In genomic region chr19:3509566-3509989, GRCh38 we compare ENCODE assay signal across 9 cellular contexts. TPM values are rescaled to one million over a fixed set of nuclear protein-coding genes. Genes with fewer than 3 reads are reported as not detected.
DNase-seq lines count a peak whose midpoint lies in the region; TF ChIP-seq lines count a peak whose summit lies in the region.
"Had no signal": no experiment of that assay in that cellular context is flagged by ENCODE, and none has a peak within 500 bp of the region (broad histone marks: within the 10 kb centered on the region; RNA-seq: fewer than 3 reads in every experiment).

No MANE protein-coding gene starts in this region.

- POLR2A ChIA-PET in MCF 10A (lab: Yijun Ruan, JAX): interaction anchor here (0.8 to 1.6 kb wide), 2 partner anchors 9 to 47 kb away, joined by 4 to 6 read pairs; partner anchors contain the start of gene DOHH

- no peak overlapping the region for H3K4me2 ChIP-seq in Karpas-422 (ENCODE audit: low read depth, low read length, poor library complexity, severe bottlenecking)

- no peaks in the 10 kb centered on the region for H3K9me2 ChIP-seq in Karpas-422 (replicated peaks; ENCODE audit: insufficient read depth, low read length)

- peaks cover 19% of the 10 kb centered on the region for H3K4me1 Mint-ChIP-seq in MCF 10A (ENCODE audit: insufficient read depth, unreplicated experiment)
- H3K4me1 Mint-ChIP-seq in type B pancreatic cell (ENCODE audit: unreplicated experiment): peaks cover 17% of the 10 kb centered on the region

- H3K4me1 ChIP-seq in breast epithelium: peaks cover 0 to 9% of the 10 kb centered on the region in 2 donors
- peaks cover 19% of the 10 kb centered on the region for H3K4me1 ChIP-seq in Karpas-422 (ENCODE audit: low read length)

- H3K27ac Mint-ChIP-seq in MCF 10A (ENCODE audit: low read depth, unreplicated experiment): peak overlapping the region; percentile 37
- peak overlapping the region; percentile 73 for H3K27ac Mint-ChIP-seq in type B pancreatic cell

- TF ChIP-seq CTCF in MCF 10A (IDR thresholded peaks at IDR 0.05; ENCODE audit: unreplicated experiment) (no peak), breast epithelium (IDR thresholded peaks at IDR 0.05) (no peak), type B pancreatic cell (conservative IDR thresholded peaks at IDR 0.05) (no peak)

- H4K20me1 ChIP-seq in Karpas-422 (ENCODE audit: insufficient read depth, low read depth, low read length): peaks cover 19% of the 10 kb centered on the region; the same call in 1 of the 2 replicates

- no peak overlapping the region for H3K27ac ChIP-seq in breast epithelium
- no peak overlapping the region for H3K27ac ChIP-seq in Karpas-422 (ENCODE audit: low read length)

- no peak overlapping the region for H2AFZ ChIP-seq in Karpas-422 (ENCODE audit: low read length)

- H3K36me3 ChIP-seq in breast epithelium: no peaks in the 10 kb centered on the region
- H3K36me3 ChIP-seq in Karpas-422 (ENCODE audit: insufficient read depth, low read length): no peaks in the 10 kb centered on the region

- no peaks in the 10 kb centered on the region for H3K9me3 Mint-ChIP-seq in MCF 10A (ENCODE audit: unreplicated experiment)
- no peaks in the 10 kb centered on the region for H3K9me3 Mint-ChIP-seq in type B pancreatic cell

- no peak for TF ChIP-seq POLR2A in breast epithelium (IDR thresholded peaks at IDR 0.05)

- intact Hi-C loops in MCF 10A (cut with micrococcal nuclease): no loop called here
- intact Hi-C loops in breast epithelium (cut with DNase I; ENCODE audit: low total_unique reads): no loop called here

- no peaks in the 10 kb centered on the region for H3K27me3 Mint-ChIP-seq in MCF 10A (ENCODE audit: insufficient read depth, unreplicated experiment)
- no peaks in the 10 kb centered on the region for H3K27me3 Mint-ChIP-seq in type B pancreatic cell

- peak overlapping the region; percentile 41 for H3K4me3 Mint-ChIP-seq in MCF 10A (ENCODE audit: unreplicated experiment)
- H3K4me3 Mint-ChIP-seq in type B pancreatic cell: peak overlapping the region; percentile 79

- peaks cover 87% of the 10 kb centered on the region for H3K79me2 ChIP-seq in Karpas-422 (ENCODE audit: low read length)

- peaks cover 14% of the 10 kb centered on the region for H3K36me3 Mint-ChIP-seq in MCF 10A (ENCODE audit: insufficient read depth, unreplicated experiment)
- peaks cover 3% of the 10 kb centered on the region for H3K36me3 Mint-ChIP-seq in type B pancreatic cell

- CTCF ChIA-PET in MCF 10A (lab: Yijun Ruan, JAX): interaction anchor here (1.0 kb wide), 1 partner anchor 192 kb away, joined by 4 read pairs; no protein-coding TSS in a partner anchor

- H3K4me3 ChIP-seq in breast epithelium: no peak overlapping the region
- no peak overlapping the region for H3K4me3 ChIP-seq in Karpas-422 (ENCODE audit: low read length)

- H3K27me3 ChIP-seq in breast epithelium (no peaks in the 10 kb centered on the region), Karpas-422 (ENCODE audit: low read length) (no peaks in the 10 kb centered on the region)

- BruUV-seq in MCF 10A (replicated peaks; lab: Mats Ljungman, UMichigan): no TSS peak

- no peaks in the 10 kb centered on the region for H3K9me3 ChIP-seq in breast epithelium
- H3K9me3 ChIP-seq in Karpas-422 (ENCODE audit: low read length): no peaks in the 10 kb centered on the region

- no peak overlapping the region for H3K9ac ChIP-seq in Karpas-422 (ENCODE audit: low read length)

- peak; percentile 67 for DNase-seq in MCF 10A (ENCODE audit: unreplicated experiment)
- DNase-seq in breast epithelium (ENCODE audit: low spot score in 2 of 2): no peak
- DNase-seq in activated T-cell treated with anti-CD3 and anti-CD28 coated beads, Interleukin-2, amount 50 U/mL, for 48 hours: peak; percentile 62 to 69
- peak; percentile 54 for DNase-seq in hepatic stellate cell (ENCODE audit: low spot score)
- DNase-seq in type B pancreatic cell (ENCODE audit: extremely low spot score, unreplicated experiment): no peak
- DNase-seq in NCI-H2196 treated with DMSO at 0.1 percent for 48 hours (lab: John Stamatoyannopoulos, UW; ENCODE audit: unreplicated experiment): no peak
- DNase-seq in CD1c-positive myeloid dendritic cell (ENCODE audit: extremely low spot score): no peak
- DNase-seq in Karpas-422: no peak
- DNase-seq: NCI-H2107 had no signal

RNA-seq across cellular contexts. Expression of gene FZR1, which starts 3.5 kb away (rescaled TPM):
- total RNA-seq in MCF 10A (2022) (46.4 and 48.9 TPM in 2 replicates), breast epithelium (10 to 100 TPM; 15.8 to 28.7 (median 26.5) TPM), type B pancreatic cell (ENCODE audit: low replicate concordance) (59.4 and 63.2 TPM in 2 replicates)
- total RNA-seq in Karpas-422 (2014; rRNA removed; shearing (Covaris generic); ENCODE audit: low replicate concordance): 22.8 and 41.6 TPM in 2 replicates

RNA-seq across cellular contexts. Expression of gene DOHH, which starts 9.1 kb away (rescaled TPM):
- total RNA-seq in MCF 10A (2022) (14.9 and 16.3 TPM in 2 replicates), breast epithelium (10 to 100 TPM; 11.6 to 13.4 (median 12.2) TPM), type B pancreatic cell (ENCODE audit: low replicate concordance) (10.5 and 10.8 TPM in 2 replicates)
- total RNA-seq in Karpas-422 (2014; rRNA removed; shearing (Covaris generic); ENCODE audit: low replicate concordance): 0.89 and 10.4 TPM in 2 replicates

RNA-seq across cellular contexts. Expression of gene SMIM44, which starts 26.3 kb away (rescaled TPM):
- total RNA-seq in MCF 10A (2022): not detected in 2 replicates
- not detected for total RNA-seq in breast epithelium
- total RNA-seq in type B pancreatic cell (ENCODE audit: low replicate concordance): not detected in 2 replicates
- not detected in 2 replicates for total RNA-seq in Karpas-422 (2014; rRNA removed; shearing (Covaris generic); ENCODE audit: low replicate concordance)

RNA-seq across cellular contexts. Expression of gene SMIM24, which starts 29.3 kb away (rescaled TPM):
- not detected in 2 replicates for total RNA-seq in MCF 10A (2022)
- total RNA-seq in breast epithelium: 1 to 10 TPM in 2 of 3 donors, not detected in 1; 2.0 to 6.7 TPM
- 7.0 and 21.9 TPM in 2 replicates for total RNA-seq in type B pancreatic cell (ENCODE audit: low replicate concordance)
- 0.89 and 1.2 TPM in 2 replicates for total RNA-seq in Karpas-422 (2014; rRNA removed; shearing (Covaris generic); ENCODE audit: low replicate concordance)

RNA-seq across cellular contexts. Expression of gene TEKTIP1, which starts 29.4 kb away (rescaled TPM):
- total RNA-seq in MCF 10A (2022): 0.49 and 1.0 TPM in 2 replicates
- total RNA-seq in breast epithelium: 1 to 10 TPM in 1 of 3 donors, not detected in 2; 2.0 TPM
- 1.3 and 3.4 TPM in 2 replicates for total RNA-seq in type B pancreatic cell (ENCODE audit: low replicate concordance)
- 0.29 TPM in 1 of 2 replicates, not detected in the other for total RNA-seq in Karpas-422 (2014; rRNA removed; shearing (Covaris generic); ENCODE audit: low replicate concordance)

Comparison
In these comparisons a context has a peak if more than half of its experiments do, and no peak if none do; other contexts are left out.
1. DNase-seq: peak in MCF 10A (single experiment), activated T-cell treated with anti-CD3 and anti-CD28 coated beads, Interleukin-2, amount 50 U/mL, for 48 hours (2 of 2) and hepatic stellate cell (single experiment); none in breast epithelium (0 of 2), type B pancreatic cell (single experiment), NCI-H2196 treated with DMSO at 0.1 percent for 48 hours (single experiment), CD1c-positive myeloid dendritic cell (single experiment) and Karpas-422 (single experiment).